ENCODE assay signal across 10 cellular contexts in genomic region chr5:40429258-40430111, GRCh38.
DNase-seq lines count a peak whose midpoint lies in the region; ATAC-seq and TF ChIP-seq lines count a peak whose summit lies in the region.
"Had no signal": no experiment of that assay in that cellular context is flagged by ENCODE, and none has a peak within 500 bp of the region (broad histone marks: within the 10 kb centered on the region; RNA-seq: fewer than 3 reads in every experiment).

No MANE protein-coding gene starts in this region.

- H4K20me1 ChIP-seq in smooth muscle cell (ENCODE audit: low read depth) = no peaks in the 10 kb centered on the region

- H3K9me3 Mint-ChIP-seq in activated CD4-positive, alpha-beta T cell treated with anti-CD3 and anti-CD28 coated beads, Interleukin-2, amount 10 ng/mL, durations not matched to agents 7 days and 5 days = peaks cover 13% of the 10 kb centered on the region

- POLR2A ChIA-PET in activated CD4-positive, alpha-beta T cell treated with anti-CD3 and anti-CD28 coated beads, Interleukin-2, amount 10 ng/mL, durations not matched to agents 7 days and 5 days (lab: Charles Lee) = no interaction called here

- TF ChIP-seq CTCF in fibroblast of pulmonary artery (IDR thresholded peaks at IDR 0.05; ENCODE audit: low read length, missing control alignments) (no peak), smooth muscle cell (IDR thresholded peaks at IDR 0.05; ENCODE audit: borderline replicate concordance, insufficient read depth, poor library complexity, severe bottlenecking) (no peak)

- no peaks in the 10 kb centered on the region for H3K36me3 ChIP-seq in smooth muscle cell (ENCODE audit: low read depth)
- H3K36me3 ChIP-seq: esophagus muscularis mucosa had no signal

- no peak overlapping the region for H3K9ac ChIP-seq in smooth muscle cell (ENCODE audit: low read depth)

- no peaks in the 10 kb centered on the region for H3K4me1 ChIP-seq in smooth muscle cell (ENCODE audit: low read depth)

- H3K4me2 ChIP-seq in smooth muscle cell = no peak overlapping the region

- H3K27ac ChIP-seq in smooth muscle cell (ENCODE audit: low read depth) = peak overlapping the region; percentile 32
- H3K27ac ChIP-seq: esophagus muscularis mucosa had no signal

- H3K9me3 ChIP-seq in smooth muscle cell (replicated peaks; ENCODE audit: low read depth) = no peaks in the 10 kb centered on the region
- H3K9me3 ChIP-seq: esophagus muscularis mucosa had no signal

- peaks cover 5% of the 10 kb centered on the region for H3K36me3 Mint-ChIP-seq in activated CD4-positive, alpha-beta T cell treated with anti-CD3 and anti-CD28 coated beads, Interleukin-2, amount 10 ng/mL, durations not matched to agents 7 days and 5 days (ENCODE audit: low read depth)

- H3K4me3 ChIP-seq in fibroblast of pulmonary artery (replicated peaks; ENCODE audit: low read depth, low read length) = no peak overlapping the region
- no peak overlapping the region for H3K4me3 ChIP-seq in smooth muscle cell
- H3K4me3 ChIP-seq: esophagus muscularis mucosa had no signal

- H2AFZ ChIP-seq in smooth muscle cell (ENCODE audit: low read depth) = no peak overlapping the region

- no peaks in the 10 kb centered on the region for H3K79me2 ChIP-seq in smooth muscle cell (ENCODE audit: low read depth)

- no peak for DNase-seq in activated CD4-positive, alpha-beta T cell treated with anti-CD3 and anti-CD28 coated beads, Interleukin-2, amount 10 ng/mL, durations not matched to agents 7 days and 5 days
- no peak for DNase-seq in activated CD4-positive, alpha-beta T cell treated with anti-CD3 and anti-CD28 coated beads for 4 hours
- peak; percentile 12 for DNase-seq in RKO (ENCODE audit: low spot score)
- DNase-seq in fibroblast of pulmonary artery (ENCODE audit: low read depth) = peak; percentile 42
- no peak for DNase-seq in smooth muscle cell (lab: John Stamatoyannopoulos, UW; ENCODE audit: unreplicated experiment)
- no peak for DNase-seq in HUDEP-2 (lab: John Stamatoyannopoulos, UW; ENCODE audit: unreplicated experiment in 76 of 76)
- DNase-seq in effector CD8-positive, alpha-beta T cell (lab: John Stamatoyannopoulos, UW) = no peak
- DNase-seq: substantia nigra had no signal

- H3K4me1 Mint-ChIP-seq in activated CD4-positive, alpha-beta T cell treated with anti-CD3 and anti-CD28 coated beads, Interleukin-2, amount 10 ng/mL, durations not matched to agents 7 days and 5 days = peaks cover 43% of the 10 kb centered on the region

- peak overlapping the region; percentile 83 for H3K27ac Mint-ChIP-seq in activated CD4-positive, alpha-beta T cell treated with anti-CD3 and anti-CD28 coated beads, Interleukin-2, amount 10 ng/mL, durations not matched to agents 7 days and 5 days

- no peaks in the 10 kb centered on the region for H3F3A ChIP-seq in smooth muscle cell (ENCODE audit: low read depth)

- ATAC-seq in HG03135 (IDR thresholded peaks at IDR 0.05; ENCODE audit: unreplicated experiment) = no peak

- WGBS in smooth muscle cell (ENCODE audit: low lambda C conversion rate) = 62% methylated on average over 2 of the region's 2 CpGs

- no peaks in the 10 kb centered on the region for H3K27me3 Mint-ChIP-seq in activated CD4-positive, alpha-beta T cell treated with anti-CD3 and anti-CD28 coated beads, Interleukin-2, amount 10 ng/mL, durations not matched to agents 7 days and 5 days

- CTCF ChIA-PET in activated CD4-positive, alpha-beta T cell treated with anti-CD3 and anti-CD28 coated beads, Interleukin-2, amount 10 ng/mL, durations not matched to agents 7 days and 5 days (lab: Charles Lee) = interaction anchor here (0.6 to 3.1 kb wide), 6 partner anchors 8 to 30 kb away, joined by 3 to 11 read pairs (median 3); no protein-coding TSS in a partner anchor

- no peaks in the 10 kb centered on the region for H3K27me3 ChIP-seq in smooth muscle cell (ENCODE audit: low read depth)
- H3K27me3 ChIP-seq: esophagus muscularis mucosa had no signal

- H3K4me3 Mint-ChIP-seq in activated CD4-positive, alpha-beta T cell treated with anti-CD3 and anti-CD28 coated beads, Interleukin-2, amount 10 ng/mL, durations not matched to agents 7 days and 5 days = peak overlapping the region; percentile 4

Comparison
In these comparisons a context has a peak if more than half of its experiments do, and no peak if none do; other contexts are left out.
1. DNase-seq: peak in RKO (single experiment) and fibroblast of pulmonary artery (single experiment); none in activated CD4-positive, alpha-beta T cell treated with anti-CD3 and anti-CD28 coated beads, Interleukin-2, amount 10 ng/mL, durations not matched to agents 7 days and 5 days (single experiment), activated CD4-positive, alpha-beta T cell treated with anti-CD3 and anti-CD28 coated beads for 4 hours (0 of 2), smooth muscle cell (single experiment), HUDEP-2 (0 of 76) and effector CD8-positive, alpha-beta T cell (single experiment).